In the genomic region with DNA sequence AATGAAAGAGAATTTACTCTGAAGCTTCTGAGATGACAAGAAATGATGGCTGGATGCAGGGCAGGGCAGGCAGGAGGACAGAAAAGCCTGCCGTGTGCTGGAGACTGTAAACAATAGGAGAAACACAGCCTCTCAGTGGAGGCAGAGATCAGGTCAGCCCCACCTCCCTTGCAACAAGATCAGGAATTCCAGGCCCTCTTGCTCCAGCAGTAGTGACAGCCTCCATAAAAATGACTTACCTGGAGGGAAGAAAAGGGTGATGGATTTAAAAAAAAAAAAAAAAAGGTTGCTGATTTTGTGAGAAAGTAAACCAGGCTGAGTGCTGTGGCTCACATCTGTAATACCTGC, we compare ENCODE assay signal across 21 cellular contexts.
DNase-seq lines count a peak whose midpoint lies in the region; ATAC-seq, FAIRE-seq and TF ChIP-seq lines count a peak whose summit lies in the region.
"Had no signal": no experiment of that assay in that cellular context is flagged by ENCODE, and none has a peak within 500 bp of the region (broad histone marks: within the 10 kb centered on the region; RNA-seq: fewer than 3 reads in every experiment).

No MANE protein-coding gene starts in this region.

- H3K9me3 ChIP-seq in MM.1S (replicated peaks; ENCODE audit: insufficient read depth, low read length) (no peaks in the 10 kb centered on the region), H1 (ENCODE audit: insufficient read depth in 2 of 2, low read depth in 1 of 2, low read length in 1 of 2) (no peaks in the 10 kb centered on the region; a peak in 1 of 4 replicates)
- H3K9me3 ChIP-seq: colonic mucosa, gastroesophageal sphincter, tibial artery had no signal

- no peak overlapping the region for H3K4me3 ChIP-seq in ACC112 (ENCODE audit: low read depth, low read length)
- peak overlapping the region; percentile 34 for H3K4me3 ChIP-seq in MM.1S (ENCODE audit: low read length)
- peak overlapping the region in 2 of 4 experiments; percentile 5 to 34; a peak in 2 of 8 replicates for H3K4me3 ChIP-seq in H1 (ENCODE audit: extremely low read depth in 1 of 4, insufficient read depth in 2 of 4, low read depth in 3 of 4, low read length in 4 of 4)
- H3K4me3 ChIP-seq: colonic mucosa, gastroesophageal sphincter, lung, tibial artery had no signal

- FAIRE-seq in H1 (lab: Jason Lieb, UNC), result peak; percentile 19
- FAIRE-seq: endothelial cell of umbilical vein had no signal

- peak overlapping the region; percentile 26 for H2BK5ac ChIP-seq in H1 (ENCODE audit: low read depth, low read length)

- H2AK5ac ChIP-seq in H1 (ENCODE audit: low read depth, low read length), result no peak overlapping the region; the same call in 1 of the 2 replicates

- peaks cover 5% of the 10 kb centered on the region for H3K23me2 ChIP-seq in H1 (ENCODE audit: low read depth, low read length)

- H3K9ac ChIP-seq in MM.1S (ENCODE audit: low read length) (peak overlapping the region; percentile 32; the same call in 1 of the 2 replicates), H1 (replicated peaks in 1 of 4; ENCODE audit: extremely low read depth in 1 of 4, low read depth in 3 of 4, low read length in 3 of 4) (peak overlapping the region in 1 of 4 experiments; percentile 29; a peak in 1 of 7 replicates)

- H3K4me2 ChIP-seq in MM.1S (ENCODE audit: low read depth, low read length), result peak overlapping the region; percentile 71
- peak overlapping the region; percentile 49 to 55 for H3K4me2 ChIP-seq in H1 (ENCODE audit: insufficient read depth in 1 of 2, low read depth in 2 of 2, low read length in 2 of 2)

- H3K4ac ChIP-seq in H1 (replicated peaks; ENCODE audit: insufficient read length, low read depth, low read length), result no peak overlapping the region

- peak overlapping the region; percentile 76 for H3K18ac ChIP-seq in H1 (ENCODE audit: extremely low read depth, low read length)

- no peak for DNase-seq in MM.1S
- no peak for DNase-seq in H1 (ENCODE audit: low read depth in 1 of 2, low spot score in 2 of 2)
- no peak for DNase-seq in omental fat pad (ENCODE audit: low spot score)
- DNase-seq: activated T-cell treated with anti-CD3 and anti-CD28 coated beads for 4 hours; CD8-positive, alpha-beta T cell; colonic mucosa; immature natural killer cell; natural killer cell; NCI-H1105; stimulated activated CD4-positive, alpha-beta T cell treated with anti-CD3 and anti-CD28 coated beads, Interleukin-12 subunit alpha, Interleukin-12 subunit beta, amount 100 ng/mL, for 4 hours; tibial artery had no signal

- H3K27me3 Mint-ChIP-seq in nephron (ENCODE audit: low read depth), result no peaks in the 10 kb centered on the region

- ATAC-seq in GM21723 (IDR thresholded peaks at IDR 0.05; ENCODE audit: unreplicated experiment) (no peak), GM19463 (IDR thresholded peaks at IDR 0.05; ENCODE audit: unreplicated experiment) (no peak), HG03439 (IDR thresholded peaks at IDR 0.05; ENCODE audit: unreplicated experiment) (no peak), omental fat pad (ENCODE audit: low FRiP score) (no peak)
- ATAC-seq: CD8-positive, alpha-beta T cell; natural killer cell had no signal

- no peaks in the 10 kb centered on the region for H3K36me3 Mint-ChIP-seq in nephron (ENCODE audit: low read depth)
- H3K36me3 Mint-ChIP-seq: CD8-positive, alpha-beta T cell; natural killer cell; stimulated activated effector memory CD8-positive, alpha-beta T cell treated with anti-CD3 and anti-CD28 coated beads, Interleukin-12 subunit alpha, Interleukin-12 subunit beta, amount 100 ng/mL, for 72 hours had no signal

- H4K8ac ChIP-seq in H1 (ENCODE audit: extremely low read depth, insufficient read depth, low read length), result no peak overlapping the region

- peak overlapping the region; percentile 91 for H2BK20ac ChIP-seq in H1 (ENCODE audit: low read length)

- H2AFZ ChIP-seq in ACC112 (ENCODE audit: low read length, unreplicated experiment) (peak overlapping the region; percentile 46), MM.1S (ENCODE audit: low read length) (peak overlapping the region; percentile 17), H1 (ENCODE audit: low read length) (0 out of 2 replicates have a peak overlapping the region, but pooled peaks have one; percentile 46)

- H3K4me3 Mint-ChIP-seq in nephron, result no peak overlapping the region
- H3K4me3 Mint-ChIP-seq: activated naive CD4-positive, alpha-beta T cell treated with anti-CD3 and anti-CD28 coated beads for 36 hours; CD8-positive, alpha-beta T cell; immature natural killer cell; natural killer cell; stimulated activated effector memory CD8-positive, alpha-beta T cell treated with anti-CD3 and anti-CD28 coated beads, Interleukin-12 subunit alpha, Interleukin-12 subunit beta, amount 100 ng/mL, for 72 hours had no signal

- no peaks in the 10 kb centered on the region for H3K79me1 ChIP-seq in H1 (ENCODE audit: low read depth, low read length)

- H4K20me1 ChIP-seq in MM.1S (ENCODE audit: insufficient read depth, low read length), result no peaks in the 10 kb centered on the region
- H4K20me1 ChIP-seq in H1 (replicated peaks in 1 of 2; ENCODE audit: control insufficient read depth in 1 of 2, insufficient read depth in 2 of 2, low read length in 2 of 2), result no peaks in the 10 kb centered on the region

- H3F3A ChIP-seq in MM.1S (ENCODE audit: insufficient read depth, low read length), result peaks cover 10% of the 10 kb centered on the region

- H3K27ac ChIP-seq in ACC112 (ENCODE audit: low read depth, low read length) (no peak overlapping the region), MM.1S (ENCODE audit: low read length) (peak overlapping the region; percentile 79; the same call in 1 of the 2 replicates), H1 (ENCODE audit: low read depth, low read length) (peak overlapping the region; percentile 57; the same call in 1 of the 2 replicates)
- H3K27ac ChIP-seq: colonic mucosa had no signal

- H3K9me2 ChIP-seq in MM.1S (replicated peaks; ENCODE audit: insufficient read depth, low read length), result no peaks in the 10 kb centered on the region

- H2BK120ac ChIP-seq in H1 (replicated peaks; ENCODE audit: low read depth, low read length), result no peak overlapping the region

- POLR2A ChIA-PET in H1 (lab: Charles Lee; ENCODE audit: partially characterized antibody), result no interaction called here

- peak overlapping the region; percentile 41 for H4K5ac ChIP-seq in H1 (ENCODE audit: insufficient read length, low read depth, low read length)

- TF ChIP-seq RAD21 in H1 (IDR thresholded peaks at IDR 0.05 in 1 of 2, conservative IDR thresholded peaks at IDR 0.05 in 1 of 2; ENCODE audit: low read depth in 2 of 2, low read length in 2 of 2), result no peak

- H3K4me1 Mint-ChIP-seq in nephron, result peaks cover 32% of the 10 kb centered on the region
- H3K4me1 Mint-ChIP-seq: immature natural killer cell; natural killer cell; stimulated activated effector memory CD8-positive, alpha-beta T cell treated with anti-CD3 and anti-CD28 coated beads, Interleukin-12 subunit alpha, Interleukin-12 subunit beta, amount 100 ng/mL, for 72 hours had no signal

- peak overlapping the region; percentile 22 for H4K91ac ChIP-seq in H1 (replicated peaks; ENCODE audit: insufficient read length, low read length)

- CTCF ChIA-PET in H1 (lab: Charles Lee; ENCODE audit: partially characterized antibody), result interaction anchor here (1.4 kb wide), 1 partner anchor 37 kb away, joined by 3 read pairs; no protein-coding TSS in a partner anchor

- peaks cover 3% of the 10 kb centered on the region for H3K9me3 Mint-ChIP-seq in nephron
- H3K9me3 Mint-ChIP-seq: activated naive CD4-positive, alpha-beta T cell treated with anti-CD3 and anti-CD28 coated beads for 36 hours; CD8-positive, alpha-beta T cell had no signal

- TF ChIP-seq CTCF in MM.1S (IDR thresholded peaks at IDR 0.05; ENCODE audit: low read length) (no peak), H1 (IDR thresholded peaks at IDR 0.05; ENCODE audit: control extremely low read depth in 1 of 3, insufficient read depth in 1 of 3, low read depth in 1 of 3, low read length in 3 of 3) (no peak), nephron (IDR thresholded peaks at IDR 0.05; ENCODE audit: unreplicated experiment in 3 of 3) (no peak), omental fat pad (IDR thresholded peaks at IDR 0.05) (no peak)

- no peak for TF ChIP-seq POLR2A in H1 (IDR thresholded peaks at IDR 0.05; ENCODE audit: control extremely low read depth in 1 of 2, low read depth in 2 of 2, low read length in 2 of 2)

- peak overlapping the region; percentile 76; the same call in 1 of the 2 replicates for H2BK12ac ChIP-seq in H1 (ENCODE audit: low read depth, low read length)

- peak overlapping the region; percentile 40 to 92 (median 52) for H3K27ac Mint-ChIP-seq in nephron
- H3K27ac Mint-ChIP-seq: activated naive CD4-positive, alpha-beta T cell treated with anti-CD3 and anti-CD28 coated beads for 36 hours; CD8-positive, alpha-beta T cell; immature natural killer cell; natural killer cell; stimulated activated effector memory CD8-positive, alpha-beta T cell treated with anti-CD3 and anti-CD28 coated beads, Interleukin-12 subunit alpha, Interleukin-12 subunit beta, amount 100 ng/mL, for 72 hours had no signal

- H3K27me3 ChIP-seq in ACC112 (ENCODE audit: insufficient read depth, low read length), result no peaks in the 10 kb centered on the region
- H3K27me3 ChIP-seq in MM.1S (replicated peaks; ENCODE audit: insufficient read depth, low read length), result peaks cover 35% of the 10 kb centered on the region
- no peaks in the 10 kb centered on the region for H3K27me3 ChIP-seq in H1 (replicated peaks in 1 of 4; ENCODE audit: control insufficient read depth in 3 of 4, extremely low read depth in 1 of 4, insufficient read depth in 3 of 4, low read length in 3 of 4)
- H3K27me3 ChIP-seq: colonic mucosa, gastroesophageal sphincter, tibial artery had no signal

- TF ChIP-seq EP300 in H1 (IDR thresholded peaks at IDR 0.05; ENCODE audit: borderline replicate concordance in 1 of 2, low read depth in 2 of 2, low read length in 2 of 2), result no peak

- WGBS in H1 (ENCODE audit: extremely low coverage in 1 of 2, insufficient coverage in 1 of 2, insufficient read length in 1 of 2, insufficient replicate concordance in 2 of 2, low coverage in 1 of 2, low lambda C conversion rate in 2 of 2, missing lambda C conversion rate in 1 of 2), 2 experiments, result 33% methylated on average over 1 of the region's 1 CpG; no CpG with 5 or more reads in 1 of the 2 experiments

- H3K4me1 ChIP-seq in ACC112 (ENCODE audit: control insufficient read depth, insufficient read depth, low read length, unreplicated experiment) (peaks cover 13% of the 10 kb centered on the region), MM.1S (ENCODE audit: low read length) (peaks cover 9% of the 10 kb centered on the region), H1 (replicated peaks in 1 of 4; ENCODE audit: control insufficient read depth in 3 of 4, insufficient read depth in 4 of 4, low read length in 3 of 4) (peaks cover 5 to 14% (median 12%) of the 10 kb centered on the region in 4 experiments; a peak in 6 of 7 replicates)
- H3K4me1 ChIP-seq: colonic mucosa, gastroesophageal sphincter had no signal

- no peak overlapping the region for H3K23ac ChIP-seq in H1 (ENCODE audit: insufficient read length)

- no peak overlapping the region for H3K14ac ChIP-seq in H1 (ENCODE audit: insufficient read length)

- H3K79me2 ChIP-seq in ACC112 (ENCODE audit: control insufficient read depth, insufficient read depth, low read length, unreplicated experiment) (no peaks in the 10 kb centered on the region), MM.1S (ENCODE audit: low read length) (no peaks in the 10 kb centered on the region), H1 (ENCODE audit: control insufficient read depth in 1 of 2, insufficient read depth in 2 of 2, low read length in 2 of 2) (no peaks in the 10 kb centered on the region)

- H2BK15ac ChIP-seq in H1 (ENCODE audit: low read length), result no peak overlapping the region

- H3K36me3 ChIP-seq in ACC112 (ENCODE audit: insufficient read depth, low read length) (no peaks in the 10 kb centered on the region), MM.1S (replicated peaks; ENCODE audit: insufficient read depth, low read length) (no peaks in the 10 kb centered on the region), H1 (ENCODE audit: control insufficient read depth in 2 of 4, insufficient read depth in 4 of 4, low read length in 3 of 4) (no peaks in the 10 kb centered on the region)
- H3K36me3 ChIP-seq: colonic mucosa, gastroesophageal sphincter, tibial artery had no signal

- H3K56ac ChIP-seq in H1 (replicated peaks; ENCODE audit: insufficient read length, low read depth, low read length), result no peak overlapping the region
